ENCODE assay signal across 14 cellular contexts in genomic region chr6:125231133-125231532, GRCh38.
"Had no signal": no experiment of that assay in that cellular context is flagged by ENCODE, and none has a peak within 500 bp of the region (broad histone marks: within the 10 kb centered on the region; RNA-seq: fewer than 3 reads in every experiment).

No MANE protein-coding gene starts in this region.

- H3K27me3 ChIP-seq: adrenal gland, body of pancreas, foreskin keratinocyte had no signal

- H3K36me3 ChIP-seq: adrenal gland had no signal

- H3K9ac ChIP-seq: parathyroid adenoma had no signal

- H3K4me2 ChIP-seq: smooth muscle cell had no signal

- H3K27ac ChIP-seq: body of pancreas, foreskin keratinocyte, parathyroid adenoma had no signal

- ATAC-seq: activated CD8-positive, alpha-beta T cell treated with anti-CD3 and anti-CD28 coated beads for 36 hours; body of pancreas; foreskin keratinocyte; naive thymus-derived CD4-positive, alpha-beta T cell; T-helper 17 cell had no signal

- H3K79me2 ChIP-seq: parathyroid adenoma had no signal

- H3K4me1 ChIP-seq: foreskin keratinocyte, parathyroid adenoma had no signal

- H2AFZ ChIP-seq: parathyroid adenoma had no signal

- H3K4me3 ChIP-seq: adrenal gland, body of pancreas, smooth muscle cell had no signal

- DNase-seq: activated B cell treated with CpG ODN at 0.5 μM for 24 hours; activated CD4-positive, alpha-beta T cell treated with anti-CD3 and anti-CD28 coated beads for 48 hours; activated CD8-positive, alpha-beta T cell treated with anti-CD3 and anti-CD28 coated beads for 36 hours; activated effector memory CD4-positive, alpha-beta T cell treated with anti-CD3 and anti-CD28 coated beads, Interleukin-2, amount 50 U/mL, for 16 hours; activated T-cell treated with anti-CD3 and anti-CD28 coated beads, Interleukin-2, amount 50 U/mL, for 48 hours; adrenal gland; body of pancreas; effector memory CD4-positive, alpha-beta T cell; foreskin keratinocyte; immature natural killer cell; naive thymus-derived CD4-positive, alpha-beta T cell; T-helper 17 cell had no signal

- H3K9me3 ChIP-seq: adrenal gland, body of pancreas had no signal
